Comparison of ENCODE assay signal across 8 cellular contexts in the genomic region with DNA sequence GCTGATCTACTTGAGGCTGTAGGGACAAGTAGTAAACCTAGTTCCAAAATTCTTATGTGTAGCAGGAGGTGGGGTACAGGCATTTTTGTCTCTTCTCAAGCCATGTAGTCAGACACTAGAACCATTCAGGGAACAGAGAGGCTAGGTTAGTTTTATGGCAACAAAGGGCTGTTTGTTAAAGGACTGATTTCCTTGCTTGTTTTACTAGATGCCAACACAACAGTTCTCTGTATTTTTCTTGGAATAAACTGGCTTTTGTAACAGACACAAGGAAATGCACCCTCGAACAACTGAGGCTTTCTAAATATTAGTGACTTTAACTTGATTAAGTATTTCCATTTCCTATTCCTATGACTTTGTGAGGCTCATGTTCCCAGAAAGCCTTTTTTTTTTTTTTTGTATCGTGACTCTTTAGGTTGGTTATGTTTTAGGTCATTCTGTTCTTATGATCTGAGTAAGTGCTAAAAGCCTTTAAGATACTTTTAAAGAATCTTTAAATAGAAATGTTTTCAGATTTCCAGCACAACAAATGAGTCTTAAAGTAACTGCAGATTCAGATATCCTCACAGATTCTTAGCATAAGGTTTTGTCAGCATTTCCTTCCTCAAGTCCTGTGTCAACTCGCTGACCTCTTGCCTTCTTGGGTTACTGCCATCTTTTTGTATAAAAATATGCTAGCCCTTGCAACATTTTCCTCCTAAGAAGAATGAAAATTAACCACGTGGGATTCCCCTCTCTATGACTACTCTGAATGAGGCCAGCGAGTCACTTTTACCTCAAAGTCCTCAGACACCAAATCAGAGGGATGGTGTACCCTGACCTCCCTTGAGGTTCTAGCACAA.
A peak's percentile ranks its signal among the peaks of the same experiment; 100 is the strongest.
DNase-seq lines count a peak whose midpoint lies in the region; ATAC-seq and TF ChIP-seq lines count a peak whose summit lies in the region.

No MANE protein-coding gene starts in this region.

- peaks cover 5% of the 10 kb centered on the region for H3K36me3 Mint-ChIP-seq in effector memory CD8-positive, alpha-beta T cell (ENCODE audit: insufficient read depth)
- H3K36me3 Mint-ChIP-seq in natural killer cell treated with Interleukin-12 subunit alpha and Interleukin-12 subunit beta and Interleukin-15 and Interleukin-18, amount 100 ng/mL, for 72 hours, result peaks cover 15% of the 10 kb centered on the region
- no peaks in the 10 kb centered on the region for H3K36me3 Mint-ChIP-seq in neural progenitor cell

- no peaks in the 10 kb centered on the region for H3K27me3 Mint-ChIP-seq in effector memory CD8-positive, alpha-beta T cell
- H3K27me3 Mint-ChIP-seq in natural killer cell treated with Interleukin-12 subunit alpha and Interleukin-12 subunit beta and Interleukin-15 and Interleukin-18, amount 100 ng/mL, for 72 hours, result no peaks in the 10 kb centered on the region
- peaks cover 7% of the 10 kb centered on the region for H3K27me3 Mint-ChIP-seq in neural progenitor cell (ENCODE audit: insufficient read depth, low read depth)

- DNase-seq in stimulated activated CD4-positive, alpha-beta T cell treated with anti-CD3 and anti-CD28 coated beads, Interleukin-12 subunit alpha, Interleukin-12 subunit beta, amount 100 ng/mL, for 48 hours (ENCODE audit: low read depth in 2 of 3, low spot score in 1 of 3), result peak; percentile 10 to 48 (median 36)
- no peak for DNase-seq in stimulated activated CD4-positive, alpha-beta T cell treated with anti-CD3 and anti-CD28 coated beads, Interleukin-4, amount 100 ng/mL, for 4 hours
- peak; percentile 21 to 78 for DNase-seq in NOMO-1 (lab: John Stamatoyannopoulos, UW; ENCODE audit: unreplicated experiment in 2 of 2)
- no peak for DNase-seq in effector memory CD8-positive, alpha-beta T cell
- DNase-seq in natural killer cell treated with Interleukin-12 subunit alpha and Interleukin-12 subunit beta and Interleukin-15 and Interleukin-18, amount 100 ng/mL, for 72 hours (ENCODE audit: low spot score), result peak; percentile 68
- DNase-seq in neural progenitor cell (ENCODE audit: low spot score), result no peak
- no peak for DNase-seq in HuH-7.5 (ENCODE audit: low spot score)

- H3K27ac ChIP-seq in neural progenitor cell, result no peak overlapping the region

- no peaks in the 10 kb centered on the region for H3K79me2 ChIP-seq in neural progenitor cell (ENCODE audit: low read depth)

- no peak overlapping the region for H3K4me3 Mint-ChIP-seq in effector memory CD8-positive, alpha-beta T cell
- H3K4me3 Mint-ChIP-seq in natural killer cell treated with Interleukin-12 subunit alpha and Interleukin-12 subunit beta and Interleukin-15 and Interleukin-18, amount 100 ng/mL, for 72 hours, result peak overlapping the region; percentile 92
- H3K4me3 Mint-ChIP-seq in neural progenitor cell, result no peak overlapping the region

- no peak overlapping the region for H3K4me3 ChIP-seq in neural progenitor cell

- H3K4me1 Mint-ChIP-seq in effector memory CD8-positive, alpha-beta T cell (ENCODE audit: low read depth in 2 of 2), result peaks cover 4 to 20% of the 10 kb centered on the region in 2 donors
- peaks cover 50 to 54% of the 10 kb centered on the region in 2 donors for H3K4me1 Mint-ChIP-seq in natural killer cell treated with Interleukin-12 subunit alpha and Interleukin-12 subunit beta and Interleukin-15 and Interleukin-18, amount 100 ng/mL, for 72 hours (ENCODE audit: low read depth in 2 of 2)
- H3K4me1 Mint-ChIP-seq in neural progenitor cell, result no peaks in the 10 kb centered on the region

- H3K36me3 ChIP-seq in neural progenitor cell, result no peaks in the 10 kb centered on the region

- no peaks in the 10 kb centered on the region for H4K20me1 ChIP-seq in neural progenitor cell (ENCODE audit: low read depth)

- H3K9me3 Mint-ChIP-seq in effector memory CD8-positive, alpha-beta T cell, result peaks cover 5 to 10% of the 10 kb centered on the region in 2 donors
- H3K9me3 Mint-ChIP-seq in natural killer cell treated with Interleukin-12 subunit alpha and Interleukin-12 subunit beta and Interleukin-15 and Interleukin-18, amount 100 ng/mL, for 72 hours, result peaks cover 9% of the 10 kb centered on the region
- peaks cover 5% of the 10 kb centered on the region for H3K9me3 Mint-ChIP-seq in neural progenitor cell

- peaks cover 3% of the 10 kb centered on the region for H3F3A ChIP-seq in neural progenitor cell (ENCODE audit: low read depth)

- no peak for TF ChIP-seq CTCF in neural progenitor cell (IDR thresholded peaks at IDR 0.05)

- H3K9me3 ChIP-seq in neural progenitor cell (ENCODE audit: low read depth), result no peaks in the 10 kb centered on the region

- no peaks in the 10 kb centered on the region for H3K27me3 ChIP-seq in neural progenitor cell

- H2AFZ ChIP-seq in neural progenitor cell (replicated peaks), result no peak overlapping the region

- peak overlapping the region in 1 of 2 donors; percentile 20 for H3K27ac Mint-ChIP-seq in effector memory CD8-positive, alpha-beta T cell
- H3K27ac Mint-ChIP-seq in natural killer cell treated with Interleukin-12 subunit alpha and Interleukin-12 subunit beta and Interleukin-15 and Interleukin-18, amount 100 ng/mL, for 72 hours, result peak overlapping the region; percentile 93 to 98
- H3K27ac Mint-ChIP-seq in neural progenitor cell, result no peak overlapping the region

- H3K4me1 ChIP-seq in neural progenitor cell, result no peaks in the 10 kb centered on the region

- no peak overlapping the region for H3K9ac ChIP-seq in neural progenitor cell

- H3K4me2 ChIP-seq in neural progenitor cell, result no peak overlapping the region

- ATAC-seq in effector memory CD8-positive, alpha-beta T cell (replicated peaks), result peak; percentile 57
- ATAC-seq in natural killer cell treated with Interleukin-12 subunit alpha and Interleukin-12 subunit beta and Interleukin-15 and Interleukin-18, amount 100 ng/mL, for 72 hours, result peak; percentile 86 to 88
- no peak for ATAC-seq in GM18498 (IDR thresholded peaks at IDR 0.05; ENCODE audit: unreplicated experiment)

Comparison
In these comparisons a context has a peak if more than half of its experiments do, and no peak if none do; other contexts are left out.
1. DNase-seq: peak in stimulated activated CD4-positive, alpha-beta T cell treated with anti-CD3 and anti-CD28 coated beads, Interleukin-12 subunit alpha, Interleukin-12 subunit beta, amount 100 ng/mL, for 48 hours (3 of 3), NOMO-1 (2 of 2) and natural killer cell treated with Interleukin-12 subunit alpha and Interleukin-12 subunit beta and Interleukin-15 and Interleukin-18, amount 100 ng/mL, for 72 hours (single experiment); none in stimulated activated CD4-positive, alpha-beta T cell treated with anti-CD3 and anti-CD28 coated beads, Interleukin-4, amount 100 ng/mL, for 4 hours (0 of 2), effector memory CD8-positive, alpha-beta T cell (0 of 3), neural progenitor cell (single experiment) and HuH-7.5 (single experiment).